ENCODE assay signal across 17 cellular contexts in genomic region chr1:24910210-24910609, GRCh38. TPM values are rescaled to one million over a fixed set of nuclear protein-coding genes. Genes with fewer than 3 reads are reported as not detected.
DNase-seq lines count a peak whose midpoint lies in the region; ATAC-seq, FAIRE-seq and TF ChIP-seq lines count a peak whose summit lies in the region.
"Had no signal": no experiment of that assay in that cellular context is flagged by ENCODE, and none has a peak within 500 bp of the region (broad histone marks: within the 10 kb centered on the region; RNA-seq: fewer than 3 reads in every experiment).

No MANE protein-coding gene starts in this region.

- in situ Hi-C loops in HepG2 (cut with HindIII; ENCODE audit: extremely low pct_ligation_motif_present, low pct_unique_long_range_greater_than_20kb): no loop called here

- H3K27ac ChIP-seq in HepG2 (ENCODE audit: extremely low read length, insufficient read depth, low read length) (peak overlapping the region; percentile 89), right lobe of liver (peak overlapping the region in 1 of 3 donors; percentile 13), mesendoderm (ENCODE audit: low read depth, low read length) (no peak overlapping the region), upper lobe of right lung (peak overlapping the region; percentile 55), substantia nigra (ENCODE audit: low read depth, low read length, poor library complexity, severe bottlenecking) (no peak overlapping the region)
- H3K27ac ChIP-seq: psoas muscle, RWPE1 had no signal

- H3K9me3 Mint-ChIP-seq in activated T-helper 2 cell treated with anti-CD3 and anti-CD28 coated beads, Interferon-gamma antibody, Interleukin-2, Interleukin-4, amounts not matched to agents 10 μg/mL and 5 μg/mL and 100 μg/mL, durations not matched to agents 14 hours and 24 hours and 36 hours: no peaks in the 10 kb centered on the region
- H3K9me3 Mint-ChIP-seq: activated B cell treated with CpG ODN at 0.5 μM for 24 hours had no signal

- H3K4me2 ChIP-seq in HepG2 (ENCODE audit: low read depth, low read length) (peak overlapping the region; percentile 87), mesendoderm (ENCODE audit: low read length) (no peak overlapping the region)
- H3K4me2 ChIP-seq: hepatocyte had no signal

- DNase-seq in HepG2 (ENCODE audit: low spot score) (no peak), right lobe of liver (no peak), mesendoderm (peak; percentile 37), upper lobe of right lung (no peak), substantia nigra (lab: John Stamatoyannopoulos, UW) (no peak), NOMO-1 (lab: John Stamatoyannopoulos, UW; ENCODE audit: unreplicated experiment in 2 of 2) (no peak), GDM1 (lab: John Stamatoyannopoulos, UW) (no peak)
- DNase-seq in activated T-helper 2 cell treated with anti-CD3 and anti-CD28 coated beads, Interferon-gamma antibody, Interleukin-2, Interleukin-4, amounts not matched to agents 10 μg/mL and 5 μg/mL and 100 μg/mL, durations not matched to agents 14 hours and 24 hours and 36 hours (ENCODE audit: low spot score): no peak
- DNase-seq: activated B cell treated with CpG ODN at 0.5 μM for 24 hours, mammary epithelial cell, NCI-H187 had no signal

- peak overlapping the region; percentile 33 for H3K27ac Mint-ChIP-seq in activated T-helper 2 cell treated with anti-CD3 and anti-CD28 coated beads, Interferon-gamma antibody, Interleukin-2, Interleukin-4, amounts not matched to agents 10 μg/mL and 5 μg/mL and 100 μg/mL, durations not matched to agents 14 hours and 24 hours and 36 hours
- H3K27ac Mint-ChIP-seq: activated B cell treated with CpG ODN at 0.5 μM for 24 hours, nephron had no signal

- H2AFZ ChIP-seq in HepG2 (ENCODE audit: low read length): no peak overlapping the region
- H2AFZ ChIP-seq: hepatocyte had no signal

- no peak overlapping the region for H3K23ac ChIP-seq in mesendoderm (ENCODE audit: low read length)

- H3K56ac ChIP-seq in mesendoderm (ENCODE audit: low read length): no peak overlapping the region

- H2BK5ac ChIP-seq in mesendoderm (ENCODE audit: low read length): no peak overlapping the region

- no peaks in the 10 kb centered on the region for H3K79me1 ChIP-seq in mesendoderm (ENCODE audit: low read length)

- POLR2A ChIA-PET in HepG2 (lab: Yijun Ruan, JAX): interaction anchor here (1.0 to 1.4 kb wide), 4 partner anchors 12 to 258 kb away, joined by 3 to 5 read pairs (median 4); no protein-coding TSS in a partner anchor

- no TSS peak for BruUV-seq in HepG2 (replicated peaks; lab: Mats Ljungman, UMichigan)

- intact Hi-C loops in HepG2 (cut with micrococcal nuclease; ENCODE audit: unreplicated experiment): no loop called here
- intact Hi-C loops in right lobe of liver (cut with DNase I): no loop called here
- intact Hi-C loops in activated T-helper 2 cell treated with anti-CD3 and anti-CD28 coated beads, Interferon-gamma antibody, Interleukin-2, Interleukin-4, amounts not matched to agents 10 μg/mL and 5 μg/mL and 100 μg/mL, durations not matched to agents 14 hours and 24 hours and 36 hours (cut with micrococcal nuclease): no loop called here
- intact Hi-C loops in upper lobe of right lung (cut with DNase I): no loop called here

- no peak overlapping the region for H2BK120ac ChIP-seq in mesendoderm (ENCODE audit: low read depth, low read length)

- no peak for TF ChIP-seq EP300 in HepG2 (IDR thresholded peaks at IDR 0.05; ENCODE audit: low read depth in 2 of 2, low read length in 2 of 2)
- TF ChIP-seq EP300 in HepG2 (CRISPR knock-in tag; IDR thresholded peaks at IDR 0.05; ENCODE audit: borderline replicate concordance): no peak

- H3K27me3 ChIP-seq in HepG2 (ENCODE audit: control insufficient read depth in 1 of 2, insufficient read depth in 2 of 2, low read length in 2 of 2): no peaks in the 10 kb centered on the region
- no peaks in the 10 kb centered on the region for H3K27me3 ChIP-seq in right lobe of liver
- no peaks in the 10 kb centered on the region for H3K27me3 ChIP-seq in mesendoderm (ENCODE audit: insufficient read depth, low read length, poor library complexity)
- no peaks in the 10 kb centered on the region for H3K27me3 ChIP-seq in upper lobe of right lung
- H3K27me3 ChIP-seq: hepatocyte had no signal

- no peak overlapping the region for H3K4ac ChIP-seq in mesendoderm (ENCODE audit: low read depth, low read length)

- H3K4me3 ChIP-seq in HepG2 (replicated peaks in 1 of 3; ENCODE audit: insufficient read depth in 1 of 3, low read depth in 2 of 3, low read length in 3 of 3) (peak overlapping the region in 1 of 3 experiments; percentile 60; a peak in 1 of 6 replicates), right lobe of liver (no peak overlapping the region), mesendoderm (ENCODE audit: low read length) (no peak overlapping the region), upper lobe of right lung (no peak overlapping the region)
- H3K4me3 ChIP-seq: hepatocyte, psoas muscle had no signal

- H3K4me1 Mint-ChIP-seq in activated T-helper 2 cell treated with anti-CD3 and anti-CD28 coated beads, Interferon-gamma antibody, Interleukin-2, Interleukin-4, amounts not matched to agents 10 μg/mL and 5 μg/mL and 100 μg/mL, durations not matched to agents 14 hours and 24 hours and 36 hours (ENCODE audit: low read depth): peaks cover 12% of the 10 kb centered on the region

- no peak overlapping the region for H3K18ac ChIP-seq in mesendoderm (ENCODE audit: low read length)

- H4K5ac ChIP-seq in mesendoderm (ENCODE audit: low read length): no peak overlapping the region

- H3K9me3 ChIP-seq in HepG2 (ENCODE audit: low read length) (no peaks in the 10 kb centered on the region), right lobe of liver (no peaks in the 10 kb centered on the region), upper lobe of right lung (no peaks in the 10 kb centered on the region)
- H3K9me3 ChIP-seq: psoas muscle had no signal

- WGBS in HepG2 (ENCODE audit: low lambda C conversion rate): 92% methylated on average over 9 of the region's 9 CpGs
- 90% methylated on average over 8 of the region's 9 CpGs for WGBS in right lobe of liver (ENCODE audit: insufficient coverage, low coverage, low lambda C conversion rate, missing lambda C conversion rate)
- no CpG with 5 or more reads among the region's 9 CpGs for WGBS in mesendoderm (ENCODE audit: extremely low coverage, insufficient coverage, low lambda C conversion rate)

- no peak for ATAC-seq in HepG2
- no peak for ATAC-seq in right lobe of liver
- ATAC-seq in upper lobe of right lung: no peak

- no peaks in the 10 kb centered on the region for H3K27me3 Mint-ChIP-seq in activated T-helper 2 cell treated with anti-CD3 and anti-CD28 coated beads, Interferon-gamma antibody, Interleukin-2, Interleukin-4, amounts not matched to agents 10 μg/mL and 5 μg/mL and 100 μg/mL, durations not matched to agents 14 hours and 24 hours and 36 hours (ENCODE audit: low read depth)
- H3K27me3 Mint-ChIP-seq: activated B cell treated with CpG ODN at 0.5 μM for 24 hours had no signal

- FAIRE-seq in HepG2 (lab: Jason Lieb, UNC): no peak
- FAIRE-seq: keratinocyte had no signal

- H3K79me2 ChIP-seq in HepG2 (ENCODE audit: insufficient read depth, low read length) (no peaks in the 10 kb centered on the region), mesendoderm (ENCODE audit: control insufficient read depth, insufficient read depth, low read length) (no peaks in the 10 kb centered on the region)
- H3K79me2 ChIP-seq: hepatocyte had no signal

- H3K36me3 ChIP-seq in HepG2 (replicated peaks in 1 of 2; ENCODE audit: control insufficient read depth in 1 of 2, insufficient read depth in 2 of 2, low read length in 2 of 2): no peaks in the 10 kb centered on the region
- no peaks in the 10 kb centered on the region for H3K36me3 ChIP-seq in right lobe of liver
- H3K36me3 ChIP-seq in mesendoderm (ENCODE audit: control insufficient read depth, insufficient read depth, low read length): no peaks in the 10 kb centered on the region
- H3K36me3 ChIP-seq in upper lobe of right lung: no peaks in the 10 kb centered on the region

- TF ChIP-seq POLR2A in HepG2 (IDR thresholded peaks at IDR 0.05; ENCODE audit: insufficient read depth in 1 of 2, low read depth in 2 of 2, low read length in 2 of 2): no peak
- TF ChIP-seq POLR2A in right lobe of liver (IDR thresholded peaks at IDR 0.05): no peak

- H4K8ac ChIP-seq in mesendoderm (ENCODE audit: low read depth, low read length): no peak overlapping the region

- H3K4me1 ChIP-seq in HepG2 (ENCODE audit: insufficient read depth, low read length) (peaks cover 67% of the 10 kb centered on the region), right lobe of liver (no peaks in the 10 kb centered on the region), mesendoderm (ENCODE audit: control insufficient read depth, low read depth, low read length) (no peaks in the 10 kb centered on the region), upper lobe of right lung (peaks cover 5% of the 10 kb centered on the region)
- H3K4me1 ChIP-seq: psoas muscle had no signal

- no peak overlapping the region for H3K4me3 Mint-ChIP-seq in activated T-helper 2 cell treated with anti-CD3 and anti-CD28 coated beads, Interferon-gamma antibody, Interleukin-2, Interleukin-4, amounts not matched to agents 10 μg/mL and 5 μg/mL and 100 μg/mL, durations not matched to agents 14 hours and 24 hours and 36 hours (ENCODE audit: low read depth)
- H3K4me3 Mint-ChIP-seq: activated B cell treated with CpG ODN at 0.5 μM for 24 hours, nephron had no signal

- no peak for TF ChIP-seq RAD21 in HepG2 (CRISPR knock-in tag; IDR thresholded peaks at IDR 0.05)

- H3K36me3 Mint-ChIP-seq in activated T-helper 2 cell treated with anti-CD3 and anti-CD28 coated beads, Interferon-gamma antibody, Interleukin-2, Interleukin-4, amounts not matched to agents 10 μg/mL and 5 μg/mL and 100 μg/mL, durations not matched to agents 14 hours and 24 hours and 36 hours (ENCODE audit: low read depth): peaks cover 79% of the 10 kb centered on the region

- peak overlapping the region; percentile 68 for H3K9ac ChIP-seq in HepG2 (ENCODE audit: insufficient read depth, low read depth, low read length)
- H3K9ac ChIP-seq in mesendoderm (ENCODE audit: low read length): no peak overlapping the region

- H2BK15ac ChIP-seq in mesendoderm (replicated peaks; ENCODE audit: low read depth): no peak overlapping the region

- no peaks in the 10 kb centered on the region for H4K20me1 ChIP-seq in HepG2 (ENCODE audit: insufficient read depth, low read length)

- CTCF ChIA-PET in HepG2 (lab: Yijun Ruan, JAX; ENCODE audit: low intra/inter-chr PET ratio, low total read pairs): interaction anchor here (0.9 to 1.3 kb wide), 3 partner anchors 22 to 127 kb away, joined by 3 to 4 read pairs (median 4); no protein-coding TSS in a partner anchor

- TF ChIP-seq CTCF in HepG2 (CRISPR knock-in tag; IDR thresholded peaks at IDR 0.05) (no peak), right lobe of liver (IDR thresholded peaks at IDR 0.05) (no peak), upper lobe of right lung (IDR thresholded peaks at IDR 0.05) (no peak)

- H2AK5ac ChIP-seq in mesendoderm (ENCODE audit: low read length): no peak overlapping the region

RNA-seq across cellular contexts. Expression of gene RUNX3, which starts 19.9 kb away (rescaled TPM):
- total RNA-seq in HepG2 (2016; rRNA removed; fragmentation: Illumina TruSeq; extraction: Trizol) (0.04 TPM in 1 of 2 replicates, not detected in the other), right lobe of liver (1 to 10 TPM in 3 of 6 experiments, under 1 TPM in 3; 0.46 to 3.1 (median 0.84) TPM), upper lobe of right lung (13.1 TPM)
- not detected in 2 replicates for total RNA-seq in HepG2 (2016; cell fraction: cytosol; rRNA removed; fragmentation: Illumina TruSeq; extraction: Trizol; ENCODE audit: low read depth)
- total RNA-seq in HepG2 (2016; cell fraction: insoluble cytoplasmic fraction; rRNA removed; fragmentation: Illumina TruSeq; extraction: Trizol): 0.04 and 0.06 TPM in 2 replicates
- 0.07 TPM in 1 of 2 replicates, not detected in the other for total RNA-seq in HepG2 (2016; cell fraction: membrane; rRNA removed; fragmentation: Illumina TruSeq; extraction: Trizol)
- not detected in 2 replicates for total RNA-seq in HepG2 (2016; cell fraction: nucleus; rRNA removed; fragmentation: Illumina TruSeq; extraction: Trizol)
- 0.17 and 0.22 TPM in 2 replicates for polyA plus RNA-seq in HepG2 (2011; rRNA removed)
- 0.12 and 0.21 TPM in 2 replicates for polyA plus RNA-seq in HepG2 (2011; cell fraction: cytosol; rRNA removed)
- polyA plus RNA-seq in HepG2 (2011; cell fraction: nucleus; rRNA removed): 0.26 and 0.35 TPM in 2 replicates
- polyA plus RNA-seq in HepG2 (2012): 0.67 and 0.68 TPM in 2 replicates
- 0.07 TPM in 1 of 2 replicates, not detected in the other for polyA plus RNA-seq in HepG2 (2016; cell fraction: cytosol; fragmentation: Illumina TruSeq; extraction: Trizol; ENCODE audit: low read depth)
- polyA plus RNA-seq in HepG2 (2016; cell fraction: insoluble cytoplasmic fraction; fragmentation: Illumina TruSeq; extraction: Trizol; ENCODE audit: low read depth): 0.05 and 0.15 TPM in 2 replicates
- polyA plus RNA-seq in HepG2 (2016; cell fraction: membrane; fragmentation: Illumina TruSeq; extraction: Trizol; ENCODE audit: low read depth): 0.09 and 0.14 TPM in 2 replicates
- polyA plus RNA-seq in HepG2 (2016; cell fraction: nucleus; fragmentation: Illumina TruSeq; extraction: Trizol; ENCODE audit: insufficient read depth, low read depth): 0.19 TPM in 1 of 2 replicates, not detected in the other
- 0.74 TPM in 1 of 2 replicates, not detected in the other for polyA minus RNA-seq in HepG2 (2011; rRNA and poly(A)+ RNA removed; ENCODE audit: low replicate concordance)
- 0.18 and 0.89 TPM in 2 replicates for polyA minus RNA-seq in HepG2 (2011; cell fraction: cytosol; rRNA and poly(A)+ RNA removed)
- polyA minus RNA-seq in HepG2 (2011; cell fraction: nucleus; rRNA and poly(A)+ RNA removed): 0.12 TPM in 1 of 2 replicates, not detected in the other
- total RNA-seq in activated T-helper 2 cell treated with anti-CD3 and anti-CD28 coated beads, Interferon-gamma antibody, Interleukin-2, Interleukin-4, amounts not matched to agents 10 μg/mL and 5 μg/mL and 100 μg/mL, durations not matched to agents 14 hours and 24 hours and 36 hours: 129 and 135 TPM in 2 replicates
- polyA plus RNA-seq in mesendoderm (2013, experiment 1 of 2): 0.53 TPM
- 0.67 TPM for polyA plus RNA-seq in mesendoderm (2013, experiment 2 of 2)
- total RNA-seq: MCF 10A had no signal
- polyA plus RNA-seq: keratinocyte had no signal

Comparison
In these comparisons a context has a peak if more than half of its experiments do, and no peak if none do; other contexts are left out.
1. H3K27ac ChIP-seq: peak in HepG2 (single experiment) and upper lobe of right lung (single experiment); none in mesendoderm (single experiment) and substantia nigra (single experiment).